ENCODE assay signal across 9 cellular contexts in genomic region chr1:225462714-225463574, GRCh38. TPM values are rescaled to one million over a fixed set of nuclear protein-coding genes. Genes with fewer than 3 reads are reported as not detected.
DNase-seq lines count a peak whose midpoint lies in the region; ATAC-seq lines count a peak whose summit lies in the region.
"Had no signal": no experiment of that assay in that cellular context is flagged by ENCODE, and none has a peak within 500 bp of the region (broad histone marks: within the 10 kb centered on the region; RNA-seq: fewer than 3 reads in every experiment).

No MANE protein-coding gene starts in this region.

- peak overlapping the region; percentile 76 for H3K27ac Mint-ChIP-seq in activated CD4-positive, alpha-beta T cell treated with anti-CD3 and anti-CD28 coated beads, Interleukin-2, amount 10 ng/mL, durations not matched to agents 7 days and 5 days

- no peak overlapping the region for H3K4me3 Mint-ChIP-seq in activated CD4-positive, alpha-beta T cell treated with anti-CD3 and anti-CD28 coated beads, Interleukin-2, amount 10 ng/mL, durations not matched to agents 7 days and 5 days

- no peaks in the 10 kb centered on the region for H3K9me3 Mint-ChIP-seq in activated CD4-positive, alpha-beta T cell treated with anti-CD3 and anti-CD28 coated beads, Interleukin-2, amount 10 ng/mL, durations not matched to agents 7 days and 5 days

- no peaks in the 10 kb centered on the region for H3K36me3 ChIP-seq in rectal smooth muscle tissue (ENCODE audit: control insufficient read depth, insufficient read depth, low read length)
- H3K36me3 ChIP-seq: tibial artery had no signal

- no peak for DNase-seq in activated CD4-positive, alpha-beta T cell treated with anti-CD3 and anti-CD28 coated beads, Interleukin-2, amount 10 ng/mL, durations not matched to agents 7 days and 5 days
- DNase-seq in activated CD4-positive, alpha-beta T cell treated with anti-CD3 and anti-CD28 coated beads, Interleukin-2, amount 50 U/mL, for 48 hours: no peak
- DNase-seq in NCI-H2081 (lab: John Stamatoyannopoulos, UW) (peak; percentile 91 to 96), cerebellar nuclear complex (lab: John Stamatoyannopoulos, UW) (peak; percentile 5 to 24), AG08395 (ENCODE audit: low spot score) (no peak)

- no peaks in the 10 kb centered on the region for H3K27me3 ChIP-seq in rectal smooth muscle tissue (ENCODE audit: control insufficient read depth, insufficient read depth, low read length)
- H3K27me3 ChIP-seq: tibial artery had no signal

- ATAC-seq in HG02610 (IDR thresholded peaks at IDR 0.05; ENCODE audit: unreplicated experiment) (no peak), GM18502 (IDR thresholded peaks at IDR 0.05; ENCODE audit: poor library complexity, unreplicated experiment) (no peak)

- H3K4me1 Mint-ChIP-seq in activated CD4-positive, alpha-beta T cell treated with anti-CD3 and anti-CD28 coated beads, Interleukin-2, amount 10 ng/mL, durations not matched to agents 7 days and 5 days: peaks cover 76% of the 10 kb centered on the region

- H3K4me1 ChIP-seq in rectal smooth muscle tissue (ENCODE audit: control insufficient read depth, insufficient read depth, low read length): peaks cover 60% of the 10 kb centered on the region

- H3K27ac ChIP-seq in rectal smooth muscle tissue (ENCODE audit: low read depth, low read length): peak overlapping the region; percentile 91

- H3K27me3 Mint-ChIP-seq in activated CD4-positive, alpha-beta T cell treated with anti-CD3 and anti-CD28 coated beads, Interleukin-2, amount 10 ng/mL, durations not matched to agents 7 days and 5 days: no peaks in the 10 kb centered on the region

- no peak overlapping the region for H3K4me3 ChIP-seq in rectal smooth muscle tissue (ENCODE audit: low read length)
- H3K4me3 ChIP-seq: tibial artery had no signal

- POLR2A ChIA-PET in activated CD4-positive, alpha-beta T cell treated with anti-CD3 and anti-CD28 coated beads, Interleukin-2, amount 10 ng/mL, durations not matched to agents 7 days and 5 days (lab: Charles Lee): no interaction called here

- CTCF ChIA-PET in activated CD4-positive, alpha-beta T cell treated with anti-CD3 and anti-CD28 coated beads, Interleukin-2, amount 10 ng/mL, durations not matched to agents 7 days and 5 days (lab: Charles Lee): interaction anchor here (1.0 to 3.7 kb wide), 4 partner anchors 12 to 17 kb away, joined by 3 to 18 read pairs (median 10); no protein-coding TSS in a partner anchor

- H3K36me3 Mint-ChIP-seq in activated CD4-positive, alpha-beta T cell treated with anti-CD3 and anti-CD28 coated beads, Interleukin-2, amount 10 ng/mL, durations not matched to agents 7 days and 5 days (ENCODE audit: low read depth): peaks cover 3% of the 10 kb centered on the region

- no peak overlapping the region for H3K9ac ChIP-seq in rectal smooth muscle tissue (ENCODE audit: low read length)

RNA-seq across cellular contexts. Expression of gene LBR, which starts 35.1 kb away (rescaled TPM):
- total RNA-seq in activated CD4-positive, alpha-beta T cell treated with anti-CD3 and anti-CD28 coated beads, Interleukin-2, amount 10 ng/mL, durations not matched to agents 7 days and 5 days: 100 to 1,000 TPM; 239 to 296 TPM

Comparison
In these comparisons a context has a peak if more than half of its experiments do, and no peak if none do; other contexts are left out.
1. DNase-seq: peak in NCI-H2081 (2 of 2) and cerebellar nuclear complex (2 of 2); none in activated CD4-positive, alpha-beta T cell treated with anti-CD3 and anti-CD28 coated beads, Interleukin-2, amount 10 ng/mL, durations not matched to agents 7 days and 5 days (single experiment), activated CD4-positive, alpha-beta T cell treated with anti-CD3 and anti-CD28 coated beads, Interleukin-2, amount 50 U/mL, for 48 hours (0 of 2) and AG08395 (single experiment).